1 cellular context compared by ENCODE assay signal in genomic region chr7:114864278-114864677, GRCh38.
TF ChIP-seq lines count a peak whose summit lies in the region.

No MANE protein-coding gene starts in this region.

TF ChIP-seq in GM12878, 131 proteins besides CTCF, POLR2A, EP300 and RAD21 (continued from another document):
- TF ChIP-seq RELB (IDR thresholded peaks at IDR 0.05; ENCODE audit: low read depth), result no peak
- TF ChIP-seq, protein P1, sequence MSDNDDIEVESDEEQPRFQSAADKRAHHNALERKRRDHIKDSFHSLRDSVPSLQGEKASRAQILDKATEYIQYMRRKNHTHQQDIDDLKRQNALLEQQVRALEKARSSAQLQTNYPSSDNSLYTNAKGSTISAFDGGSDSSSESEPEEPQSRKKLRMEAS (IDR thresholded peaks at IDR 0.05; ENCODE audit: low read depth, low read length), result no peak
- no peak for TF ChIP-seq FOXK2 (IDR thresholded peaks at IDR 0.05)
